ENCODE assay signal across 18 cellular contexts in the genomic region with DNA sequence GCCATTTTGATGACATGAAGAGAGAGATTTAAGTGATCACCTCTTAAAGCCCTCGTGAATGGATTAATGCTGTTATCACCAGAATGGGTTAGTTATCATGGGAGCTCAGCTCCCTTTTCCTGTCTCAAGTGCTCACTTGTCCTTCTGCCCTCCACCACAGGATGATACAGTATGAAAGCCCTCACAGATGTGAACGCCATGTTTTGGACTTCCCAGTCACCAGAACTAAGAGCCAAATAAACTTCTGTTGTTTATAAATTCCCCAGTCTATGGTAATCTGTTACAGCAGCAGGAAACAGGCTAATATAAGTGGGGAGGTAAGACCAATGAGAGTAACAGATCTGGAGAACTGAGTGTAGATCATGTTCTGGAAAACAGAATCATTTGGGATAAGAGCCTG.
DNase-seq lines count a peak whose midpoint lies in the region; ATAC-seq, FAIRE-seq and TF ChIP-seq lines count a peak whose summit lies in the region.
"Had no signal": no experiment of that assay in that cellular context is flagged by ENCODE, and none has a peak within 500 bp of the region (broad histone marks: within the 10 kb centered on the region; RNA-seq: fewer than 3 reads in every experiment).

No MANE protein-coding gene starts in this region.

- H3K27ac Mint-ChIP-seq in MCF 10A (ENCODE audit: low read depth, unreplicated experiment) (peak overlapping the region; percentile 73), astrocyte (ENCODE audit: unreplicated experiment) (no peak overlapping the region)
- H3K27ac Mint-ChIP-seq: CD4-positive, alpha-beta T cell had no signal

- peak overlapping the region; percentile 56 for H3K9ac ChIP-seq in astrocyte (ENCODE audit: low read length)
- H3K9ac ChIP-seq: BLaER1 treated with 17β-estradiol and CSF1 and Interleukin-3, amounts not matched to agents 10 nM and 100 nM had no signal

- FAIRE-seq in astrocyte (lab: Jason Lieb, UNC) = no peak
- FAIRE-seq: G401.6, GM12891, GM19239, H54 had no signal

- H3K79me2 ChIP-seq in astrocyte (ENCODE audit: insufficient read depth, low read length) = no peaks in the 10 kb centered on the region

- DNase-seq in MCF 10A (ENCODE audit: unreplicated experiment) (no peak), breast epithelium (ENCODE audit: low spot score in 2 of 2) (no peak), astrocyte (ENCODE audit: low read depth) (no peak), foreskin keratinocyte (no peak), H7 (no peak), 8988T (no peak)
- DNase-seq: ACHN; CD4-positive, alpha-beta T cell; DMS79; EL had no signal

- H3K27me3 Mint-ChIP-seq in MCF 10A (ENCODE audit: insufficient read depth, unreplicated experiment) (no peaks in the 10 kb centered on the region), astrocyte (ENCODE audit: low read depth, unreplicated experiment) (no peaks in the 10 kb centered on the region)
- H3K27me3 Mint-ChIP-seq: CD4-positive, alpha-beta T cell had no signal

- intact Hi-C loops in MCF 10A (cut with micrococcal nuclease) = no loop called here
- intact Hi-C loops in breast epithelium (cut with DNase I; ENCODE audit: low total_unique reads) = no loop called here

- H3K4me1 ChIP-seq in breast epithelium (no peaks in the 10 kb centered on the region), astrocyte (ENCODE audit: insufficient read depth, low read length) (peaks cover 26% of the 10 kb centered on the region), foreskin keratinocyte (peaks cover 33% of the 10 kb centered on the region)

- ATAC-seq in foreskin keratinocyte = no peak
- ATAC-seq in GM18511 (IDR thresholded peaks at IDR 0.05; ENCODE audit: unreplicated experiment) = no peak
- no peak for ATAC-seq in HG02938 (IDR thresholded peaks at IDR 0.05; ENCODE audit: unreplicated experiment)

- no peaks in the 10 kb centered on the region for H3K36me3 Mint-ChIP-seq in MCF 10A (ENCODE audit: insufficient read depth, unreplicated experiment)
- H3K36me3 Mint-ChIP-seq in astrocyte (ENCODE audit: low read depth, unreplicated experiment) = peaks cover 3% of the 10 kb centered on the region

- POLR2A ChIA-PET in MCF 10A (lab: Yijun Ruan, JAX) = no interaction called here

- no TSS peak for BruUV-seq in MCF 10A (replicated peaks; lab: Mats Ljungman, UMichigan)

- H3K27ac ChIP-seq in breast epithelium = no peak overlapping the region
- peak overlapping the region; percentile 86 for H3K27ac ChIP-seq in astrocyte (ENCODE audit: low read depth, low read length)
- peak overlapping the region; percentile 74 for H3K27ac ChIP-seq in foreskin keratinocyte
- H3K27ac ChIP-seq: 22Rv1; BLaER1 treated with 17β-estradiol and CSF1 and Interleukin-3, amounts not matched to agents 10 nM and 100 nM had no signal

- H3K4me3 ChIP-seq in breast epithelium = no peak overlapping the region
- H3K4me3 ChIP-seq in astrocyte (ENCODE audit: insufficient read depth, low read depth, low read length) = no peak overlapping the region
- no peak overlapping the region for H3K4me3 ChIP-seq in H7 (ENCODE audit: insufficient read depth, low read depth, low read length)
- H3K4me3 ChIP-seq: BLaER1 treated with 17β-estradiol and CSF1 and Interleukin-3, amounts not matched to agents 10 nM and 100 nM had no signal

- H3K4me3 Mint-ChIP-seq in MCF 10A (ENCODE audit: unreplicated experiment) = no peak overlapping the region
- no peak overlapping the region for H3K4me3 Mint-ChIP-seq in astrocyte (ENCODE audit: unreplicated experiment)
- H3K4me3 Mint-ChIP-seq: CD4-positive, alpha-beta T cell had no signal

- no peaks in the 10 kb centered on the region for H4K20me1 ChIP-seq in astrocyte (ENCODE audit: insufficient read depth, low read length)
- H4K20me1 ChIP-seq: BLaER1 treated with 17β-estradiol and CSF1 and Interleukin-3, amounts not matched to agents 10 nM and 100 nM had no signal

- no peak overlapping the region for H2AFZ ChIP-seq in astrocyte (ENCODE audit: low read depth, low read length)

- H3K27me3 ChIP-seq in breast epithelium = no peaks in the 10 kb centered on the region
- H3K27me3 ChIP-seq in astrocyte (ENCODE audit: insufficient read depth, low read length) = no peaks in the 10 kb centered on the region
- H3K27me3 ChIP-seq in foreskin keratinocyte = no peaks in the 10 kb centered on the region
- no peaks in the 10 kb centered on the region for H3K27me3 ChIP-seq in H7 (ENCODE audit: control insufficient read depth, insufficient read depth, low read length)
- H3K27me3 ChIP-seq: BLaER1 treated with 17β-estradiol and CSF1 and Interleukin-3, amounts not matched to agents 10 nM and 100 nM had no signal

- CTCF ChIA-PET in MCF 10A (lab: Yijun Ruan, JAX) = no interaction called here

- H3K36me3 ChIP-seq in breast epithelium = no peaks in the 10 kb centered on the region
- no peaks in the 10 kb centered on the region for H3K36me3 ChIP-seq in astrocyte (ENCODE audit: insufficient read depth, low read length)
- no peaks in the 10 kb centered on the region for H3K36me3 ChIP-seq in H7 (replicated peaks; ENCODE audit: control insufficient read depth, insufficient read depth, low read length)

- TF ChIP-seq POLR2A in breast epithelium (IDR thresholded peaks at IDR 0.05) = no peak

- H3K4me1 Mint-ChIP-seq in MCF 10A (ENCODE audit: insufficient read depth, unreplicated experiment) (peaks cover 22% of the 10 kb centered on the region), astrocyte (ENCODE audit: low read depth, unreplicated experiment) (peaks cover 13% of the 10 kb centered on the region)

- TF ChIP-seq CTCF in MCF 10A (IDR thresholded peaks at IDR 0.05; ENCODE audit: unreplicated experiment) (no peak), breast epithelium (IDR thresholded peaks at IDR 0.05) (no peak), astrocyte (IDR thresholded peaks at IDR 0.05; ENCODE audit: insufficient read depth, low read depth, low read length) (no peak), foreskin keratinocyte (conservative IDR thresholded peaks at IDR 0.05) (no peak)

- H3K9me3 Mint-ChIP-seq in MCF 10A (ENCODE audit: unreplicated experiment) = peaks cover 11% of the 10 kb centered on the region
- peaks cover 10% of the 10 kb centered on the region for H3K9me3 Mint-ChIP-seq in astrocyte (ENCODE audit: unreplicated experiment)

- no peak overlapping the region for H3K4me2 ChIP-seq in astrocyte (ENCODE audit: low read length)
- H3K4me2 ChIP-seq: BLaER1 treated with 17β-estradiol and CSF1 and Interleukin-3, amounts not matched to agents 10 nM and 100 nM had no signal

- H3K9me3 ChIP-seq in breast epithelium (no peaks in the 10 kb centered on the region), astrocyte (ENCODE audit: insufficient read depth, low read depth, low read length) (no peaks in the 10 kb centered on the region)

Comparison
In these comparisons a context has a peak if more than half of its experiments do, and no peak if none do; other contexts are left out.
1. H3K27ac ChIP-seq: peak in astrocyte (single experiment) and foreskin keratinocyte (single experiment); none in breast epithelium (0 of 2).